In the genomic region with DNA sequence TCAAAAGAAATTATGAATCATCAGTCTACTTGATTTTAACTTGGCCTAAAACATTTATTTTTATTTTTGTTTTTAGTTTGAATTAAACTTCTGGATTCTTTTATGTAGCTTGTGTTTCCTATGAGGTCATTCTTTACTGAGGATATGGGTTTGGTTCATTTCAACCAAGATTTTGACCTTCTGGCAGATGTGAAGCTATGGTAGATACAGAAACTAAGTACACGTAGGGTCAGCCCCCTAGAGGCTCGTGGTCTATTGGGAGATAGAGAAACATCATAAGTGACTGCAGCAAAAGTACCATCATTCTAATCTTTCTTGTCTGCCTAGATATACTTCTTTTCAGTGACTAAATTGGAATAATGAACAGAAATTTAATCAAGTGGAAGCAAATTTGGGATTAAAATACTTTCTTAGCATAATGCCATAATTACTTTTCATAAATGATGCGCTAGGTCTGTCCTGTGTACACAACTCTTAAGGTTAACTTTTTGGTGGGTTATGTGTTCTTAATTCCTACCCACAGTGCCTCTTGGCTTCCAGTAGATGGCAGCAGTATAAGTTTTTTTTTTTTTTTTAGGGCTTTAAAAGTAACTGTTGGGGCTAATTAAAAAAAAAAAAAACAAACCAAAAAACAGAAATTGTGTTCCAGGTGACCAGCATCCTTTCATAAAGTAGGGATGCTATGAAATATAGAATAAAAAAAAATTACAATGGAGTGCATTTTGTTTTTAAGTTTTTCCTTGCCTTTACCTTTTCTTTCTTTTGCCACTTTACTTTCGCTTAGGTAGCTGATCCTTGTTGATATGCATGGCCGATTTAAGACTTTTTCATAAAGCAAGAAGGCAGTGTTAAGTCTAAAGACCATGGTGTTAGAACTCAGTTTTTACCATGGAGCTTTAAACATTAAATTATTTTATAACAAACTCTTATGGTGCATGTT, we compare ENCODE assay signal across 8 cellular contexts. TPM values are rescaled to one million over a fixed set of nuclear protein-coding genes. Genes with fewer than 3 reads are reported as not detected.
DNase-seq lines count a peak whose midpoint lies in the region; ATAC-seq and TF ChIP-seq lines count a peak whose summit lies in the region.

No MANE protein-coding gene starts in this region.

- H3K27me3 ChIP-seq in brain microvascular endothelial cell (replicated peaks) (no peaks in the 10 kb centered on the region), neuronal stem cell (ENCODE audit: control insufficient read depth in 3 of 3, insufficient read depth in 3 of 3, low read depth in 1 of 3, low read length in 3 of 3) (no peaks in the 10 kb centered on the region)

- H3K27ac ChIP-seq in brain microvascular endothelial cell (no peak overlapping the region), neuronal stem cell (replicated peaks; ENCODE audit: low read length) (no peak overlapping the region)

- H2AFZ ChIP-seq in neuronal stem cell (ENCODE audit: low read length), result no peak overlapping the region

- H3K9ac ChIP-seq in neuronal stem cell (ENCODE audit: low read depth, low read length, poor library complexity), result no peak overlapping the region

- no peak overlapping the region for H3K4me3 ChIP-seq in LNCaP clone FGC (ENCODE audit: low read depth, low read length)
- H3K4me3 ChIP-seq in brain microvascular endothelial cell (ENCODE audit: low read depth, low read length), result no peak overlapping the region
- H3K4me3 ChIP-seq in neuronal stem cell (ENCODE audit: low read length in 2 of 2), result no peak overlapping the region

- H2BK15ac ChIP-seq in neuronal stem cell (ENCODE audit: low read length), result no peak overlapping the region

- H3K27ac Mint-ChIP-seq in memory B cell, result no peak overlapping the region

- no peak overlapping the region for H3K14ac ChIP-seq in neuronal stem cell (ENCODE audit: low read length)

- no peak overlapping the region for H3K4me3 Mint-ChIP-seq in memory B cell

- TF ChIP-seq CTCF in LNCaP clone FGC (IDR thresholded peaks at IDR 0.05; ENCODE audit: control insufficient read depth, extremely low read depth, insufficient read depth) (peak; percentile 44), brain microvascular endothelial cell (IDR thresholded peaks at IDR 0.05; ENCODE audit: low read depth, low read length, missing control alignments) (peak; percentile 57)

- peaks cover 18% of the 10 kb centered on the region for H3K36me3 ChIP-seq in brain microvascular endothelial cell (replicated peaks)
- H3K36me3 ChIP-seq in neuronal stem cell (replicated peaks in 1 of 2; ENCODE audit: control insufficient read depth in 2 of 2, insufficient read depth in 2 of 2, low read length in 2 of 2), result peaks cover 16 to 65% of the 10 kb centered on the region in 2 donors

- H3K79me1 ChIP-seq in neuronal stem cell (ENCODE audit: low read depth, low read length), result peaks cover 4% of the 10 kb centered on the region

- no peak overlapping the region for H2BK12ac ChIP-seq in neuronal stem cell (ENCODE audit: low read length)

- DNase-seq in NCI-H1092 treated with DMSO at 0.1 percent for 48 hours (lab: John Stamatoyannopoulos, UW), result peak; percentile 13
- no peak for DNase-seq in NCI-H1092 (lab: John Stamatoyannopoulos, UW)
- no peak for DNase-seq in LNCaP clone FGC (ENCODE audit: low read depth)
- DNase-seq in brain microvascular endothelial cell, result peak; percentile 28
- no peak for DNase-seq in memory B cell (ENCODE audit: low spot score in 2 of 2)
- no peak for DNase-seq in neuronal stem cell (ENCODE audit: low spot score)
- no peak for DNase-seq in NCI-H2107 treated with DMSO at 0.1 percent for 48 hours (lab: John Stamatoyannopoulos, UW; ENCODE audit: unreplicated experiment)

- H2AK5ac ChIP-seq in neuronal stem cell (ENCODE audit: low read depth, low read length), result no peak overlapping the region

- WGBS in neuronal stem cell (ENCODE audit: extremely low coverage in 2 of 2, insufficient read length in 2 of 2, insufficient replicate concordance in 1 of 2), 2 donors, result no CpG with 5 or more reads among the region's 5 CpGs

- H2BK120ac ChIP-seq in neuronal stem cell (ENCODE audit: low read depth, low read length), result no peak overlapping the region

- H3K4me2 ChIP-seq in neuronal stem cell (ENCODE audit: insufficient read depth, low read length, poor library complexity, severe bottlenecking), result no peak overlapping the region

- peaks cover 19% of the 10 kb centered on the region for H3K36me3 Mint-ChIP-seq in memory B cell

- no peaks in the 10 kb centered on the region for H3K4me1 Mint-ChIP-seq in memory B cell

- ATAC-seq in memory B cell (ENCODE audit: low read depth) (peak; percentile 31), GM21381 (IDR thresholded peaks at IDR 0.05; ENCODE audit: unreplicated experiment) (no peak)

- H3K4me1 ChIP-seq in neuronal stem cell (ENCODE audit: control insufficient read depth in 2 of 2, insufficient read depth in 1 of 2, low read depth in 1 of 2, low read length in 2 of 2), result no peaks in the 10 kb centered on the region

- H3K27me3 Mint-ChIP-seq in memory B cell, result no peaks in the 10 kb centered on the region

- no peaks in the 10 kb centered on the region for H3K9me3 Mint-ChIP-seq in memory B cell

- no peak overlapping the region for H3K23ac ChIP-seq in neuronal stem cell (ENCODE audit: low read depth, low read length, poor library complexity)

- no peak overlapping the region for H2BK5ac ChIP-seq in neuronal stem cell (ENCODE audit: low read length)

- H3K4ac ChIP-seq in neuronal stem cell (ENCODE audit: low read length), result no peak overlapping the region

- H3K18ac ChIP-seq in neuronal stem cell (ENCODE audit: low read length), result no peak overlapping the region

- no peak overlapping the region for H4K8ac ChIP-seq in neuronal stem cell (ENCODE audit: low read depth, low read length)

- in situ Hi-C loops in brain microvascular endothelial cell (cut with HindIII; ENCODE audit: low pct_ligation_motif_present, low sequenced_read_pairs), result no loop called here

- peaks cover 0 to 2% of the 10 kb centered on the region in 2 donors for H3K9me3 ChIP-seq in neuronal stem cell (replicated peaks in 1 of 2; ENCODE audit: control insufficient read depth in 2 of 2, insufficient read depth in 1 of 2, low read depth in 1 of 2, low read length in 2 of 2)

- no peak overlapping the region for H4K91ac ChIP-seq in neuronal stem cell (ENCODE audit: low read depth, low read length, poor library complexity)

RNA-seq across cellular contexts. Expression of a gene that starts 49.9 kb away (rescaled TPM):
- 0.01 TPM for polyA plus RNA-seq in neuronal stem cell (2013, experiment 1 of 2)
- polyA plus RNA-seq in neuronal stem cell (2013, experiment 2 of 2), result 0.01 TPM

Comparison
In these comparisons a context has a peak if more than half of its experiments do, and no peak if none do; other contexts are left out.
1. DNase-seq: peak in NCI-H1092 treated with DMSO at 0.1 percent for 48 hours (single experiment) and brain microvascular endothelial cell (single experiment); none in NCI-H1092 (single experiment), LNCaP clone FGC (single experiment), memory B cell (0 of 2), neuronal stem cell (single experiment) and NCI-H2107 treated with DMSO at 0.1 percent for 48 hours (single experiment).